ENCODE assay signal across 16 cellular contexts in genomic region chr2:105110295-105110829, GRCh38.
DNase-seq lines count a peak whose midpoint lies in the region; ATAC-seq and TF ChIP-seq lines count a peak whose summit lies in the region.
"Had no signal": no experiment of that assay in that cellular context is flagged by ENCODE, and none has a peak within 500 bp of the region (broad histone marks: within the 10 kb centered on the region; RNA-seq: fewer than 3 reads in every experiment).

No MANE protein-coding gene starts in this region.

- H2BK5ac ChIP-seq in mesenchymal stem cell (ENCODE audit: low read depth, low read length, poor library complexity, severe bottlenecking): no peak overlapping the region

- TF ChIP-seq CTCF in spleen (IDR thresholded peaks at IDR 0.05 in 8 of 11, conservative IDR thresholded peaks at IDR 0.05 in 3 of 11) (no peak), SK-N-SH (IDR thresholded peaks at IDR 0.05) (no peak)

- H3K36me3 Mint-ChIP-seq in T-helper 17 cell (ENCODE audit: low read depth): peaks cover 2% of the 10 kb centered on the region
- no peaks in the 10 kb centered on the region for H3K36me3 Mint-ChIP-seq in activated CD4-positive, alpha-beta T cell treated with anti-CD3 and anti-CD28 coated beads, Interleukin-2, amount 10 ng/mL, durations not matched to agents 24 days and 14 days (ENCODE audit: low read depth)

- H3K23ac ChIP-seq in mesenchymal stem cell (ENCODE audit: low read length in 2 of 2): no peak overlapping the region

- H3K9me2 ChIP-seq in SK-N-SH: no peaks in the 10 kb centered on the region

- H3K27me3 ChIP-seq in spleen (replicated peaks in 1 of 7) (no peaks in the 10 kb centered on the region), mesenchymal stem cell (ENCODE audit: control insufficient read depth in 1 of 2, insufficient read depth in 1 of 2, low read length in 2 of 2) (no peaks in the 10 kb centered on the region), SK-N-SH (ENCODE audit: insufficient read depth) (no peaks in the 10 kb centered on the region)
- H3K27me3 ChIP-seq: BLaER1 treated with 17β-estradiol and CSF1 and Interleukin-3, amounts not matched to agents 10 nM and 100 nM had no signal

- H3K9me3 Mint-ChIP-seq in activated CD4-positive, alpha-beta T cell treated with anti-CD3 and anti-CD28 coated beads, Interleukin-2, amount 10 ng/mL, durations not matched to agents 24 days and 14 days: no peaks in the 10 kb centered on the region
- H3K9me3 Mint-ChIP-seq: CD4-positive, CD25-positive, alpha-beta regulatory T cell had no signal

- POLR2A ChIA-PET in SK-N-SH (lab: Yijun Ruan, JAX): no interaction called here

- H3K9ac ChIP-seq in mesenchymal stem cell (ENCODE audit: low read length): no peak overlapping the region
- no peak overlapping the region for H3K9ac ChIP-seq in SK-N-SH
- H3K9ac ChIP-seq: BLaER1 treated with 17β-estradiol and CSF1 and Interleukin-3, amounts not matched to agents 10 nM and 100 nM had no signal

- peaks cover 4% of the 10 kb centered on the region for H3F3A ChIP-seq in SK-N-SH (replicated peaks; ENCODE audit: insufficient read depth)

- H3K4me1 ChIP-seq in spleen: peaks cover 0 to 7% (median 0%) of the 10 kb centered on the region in 6 donors
- H3K4me1 ChIP-seq in mesenchymal stem cell (ENCODE audit: control insufficient read depth, insufficient read depth, low read depth, low read length): no peaks in the 10 kb centered on the region
- H3K4me1 ChIP-seq in SK-N-SH (ENCODE audit: control insufficient read depth in 1 of 2, insufficient read depth in 2 of 2, low read depth in 1 of 2, low read length in 1 of 2): no peaks in the 10 kb centered on the region

- H3K79me2 ChIP-seq in SK-N-SH (ENCODE audit: insufficient read depth): no peaks in the 10 kb centered on the region

- no peaks in the 10 kb centered on the region for H4K20me1 ChIP-seq in SK-N-SH (ENCODE audit: insufficient read depth)

- no peak overlapping the region for H3K14ac ChIP-seq in mesenchymal stem cell (ENCODE audit: low read length in 2 of 2)

- no peak overlapping the region for H2BK120ac ChIP-seq in mesenchymal stem cell (ENCODE audit: low read depth, low read length)

- H3K4me3 ChIP-seq in spleen (no peak overlapping the region), mesenchymal stem cell (ENCODE audit: insufficient read depth in 1 of 2, low read depth in 1 of 2, low read length in 2 of 2) (no peak overlapping the region), SK-N-SH (ENCODE audit: low read depth in 2 of 2, low read length in 1 of 2) (no peak overlapping the region)
- H3K4me3 ChIP-seq: BLaER1 treated with 17β-estradiol and CSF1 and Interleukin-3, amounts not matched to agents 10 nM and 100 nM had no signal

- H3K4me1 Mint-ChIP-seq in T-helper 17 cell: peaks cover 9% of the 10 kb centered on the region
- H3K4me1 Mint-ChIP-seq in activated CD4-positive, alpha-beta T cell treated with anti-CD3 and anti-CD28 coated beads, Interleukin-2, amount 10 ng/mL, durations not matched to agents 24 days and 14 days: no peaks in the 10 kb centered on the region

- ATAC-seq in GM18868 (IDR thresholded peaks at IDR 0.05; ENCODE audit: unreplicated experiment): peak; percentile 40
- ATAC-seq in HG02885 (IDR thresholded peaks at IDR 0.05; ENCODE audit: poor library complexity, unreplicated experiment): peak; percentile 47
- no peak for ATAC-seq in T-helper 17 cell
- ATAC-seq in HG03521 (IDR thresholded peaks at IDR 0.05; ENCODE audit: unreplicated experiment): no peak
- ATAC-seq: HCT116 had no signal

- intact Hi-C loops in spleen (cut with DNase I; ENCODE audit: low total_unique reads): loop anchor here (10.0 kb wide), 1 partner anchor 184 kb away; no protein-coding TSS in a partner anchor
- intact Hi-C loops in activated CD4-positive, alpha-beta T cell treated with anti-CD3 and anti-CD28 coated beads, Interleukin-2, amount 10 ng/mL, durations not matched to agents 24 days and 14 days (cut with micrococcal nuclease): no loop called here

- no peak overlapping the region for H2BK15ac ChIP-seq in mesenchymal stem cell (ENCODE audit: low read depth, poor library complexity, severe bottlenecking)

- H2AK5ac ChIP-seq in mesenchymal stem cell (ENCODE audit: low read length, severe bottlenecking): no peak overlapping the region

- no peak for TF ChIP-seq RAD21 in SK-N-SH (IDR thresholded peaks at IDR 0.05; ENCODE audit: low read length)

- H2AFZ ChIP-seq in mesenchymal stem cell (ENCODE audit: low read depth, low read length) (no peak overlapping the region), SK-N-SH (ENCODE audit: low read depth) (no peak overlapping the region)

- no peak for TF ChIP-seq POLR2A in spleen (IDR thresholded peaks at IDR 0.05)

- H3K4me3 Mint-ChIP-seq in T-helper 17 cell: no peak overlapping the region
- no peak overlapping the region for H3K4me3 Mint-ChIP-seq in activated CD4-positive, alpha-beta T cell treated with anti-CD3 and anti-CD28 coated beads, Interleukin-2, amount 10 ng/mL, durations not matched to agents 24 days and 14 days

- peak overlapping the region; percentile 34 for H3K27ac Mint-ChIP-seq in T-helper 17 cell
- no peak overlapping the region for H3K27ac Mint-ChIP-seq in activated CD4-positive, alpha-beta T cell treated with anti-CD3 and anti-CD28 coated beads, Interleukin-2, amount 10 ng/mL, durations not matched to agents 24 days and 14 days

- no peaks in the 10 kb centered on the region for H3K79me1 ChIP-seq in mesenchymal stem cell (replicated peaks; ENCODE audit: low read length, poor library complexity, severe bottlenecking)

- no peak overlapping the region for H4K8ac ChIP-seq in mesenchymal stem cell (ENCODE audit: low read length)

- H3K9me3 ChIP-seq in T-helper 17 cell (ENCODE audit: control insufficient read depth, low read length, poor library complexity, severe bottlenecking) (no peaks in the 10 kb centered on the region), spleen (no peaks in the 10 kb centered on the region), mesenchymal stem cell (ENCODE audit: control insufficient read depth, low read length) (no peaks in the 10 kb centered on the region), SK-N-SH (no peaks in the 10 kb centered on the region)
- H3K9me3 ChIP-seq: BLaER1 treated with 17β-estradiol and CSF1 and Interleukin-3, amounts not matched to agents 10 nM and 100 nM had no signal

- CTCF ChIA-PET in SK-N-SH (lab: Yijun Ruan, JAX): interaction anchor here (18.8 kb wide), 1 partner anchor 129 kb away, joined by 459 read pairs; the partner anchor contains the start of gene GPR45

- H3K27me3 Mint-ChIP-seq in T-helper 17 cell: no peaks in the 10 kb centered on the region
- no peaks in the 10 kb centered on the region for H3K27me3 Mint-ChIP-seq in activated CD4-positive, alpha-beta T cell treated with anti-CD3 and anti-CD28 coated beads, Interleukin-2, amount 10 ng/mL, durations not matched to agents 24 days and 14 days
- H3K27me3 Mint-ChIP-seq: CD4-positive, CD25-positive, alpha-beta regulatory T cell had no signal

- no peak overlapping the region for H3K18ac ChIP-seq in mesenchymal stem cell (ENCODE audit: low read depth in 1 of 2, low read length in 2 of 2)

- DNase-seq in T-helper 17 cell (no peak), spleen (peak; percentile 36), mesenchymal stem cell (no peak), SK-N-SH (no peak)
- DNase-seq in activated CD4-positive, alpha-beta T cell treated with anti-CD3 and anti-CD28 coated beads, Interleukin-2, amount 10 ng/mL, durations not matched to agents 24 days and 14 days: no peak
- DNase-seq: ACHN; Calu3; CD4-positive, CD25-positive, alpha-beta regulatory T cell; DMS 273 treated with DMSO at 0.1 percent for 48 hours; IMR-90; KBM-7 had no signal

- H4K91ac ChIP-seq in mesenchymal stem cell (ENCODE audit: low read length): no peak overlapping the region

- no peak overlapping the region for H3K4ac ChIP-seq in mesenchymal stem cell (ENCODE audit: low read depth in 1 of 2, low read length in 2 of 2)

- WGBS in spleen, 5 donors: 78 to 82% (median 81%) methylated on average over 3 to 5 of the region's 5 CpGs
- WGBS in mesenchymal stem cell: no CpG with 5 or more reads among the region's 5 CpGs
- 74% methylated on average over 3 of the region's 5 CpGs for WGBS in SK-N-SH (ENCODE audit: low lambda C conversion rate)

- H2BK12ac ChIP-seq in mesenchymal stem cell (ENCODE audit: low read length in 2 of 2): no peak overlapping the region

- peaks cover 0 to 15% (median 0%) of the 10 kb centered on the region in 6 donors for H3K36me3 ChIP-seq in spleen
- H3K36me3 ChIP-seq in mesenchymal stem cell (ENCODE audit: control insufficient read depth in 1 of 2, insufficient read depth in 2 of 2, low read depth in 1 of 2, low read length in 2 of 2): peaks cover 0 to 4% of the 10 kb centered on the region in 2 experiments
- H3K36me3 ChIP-seq in SK-N-SH (replicated peaks in 1 of 2; ENCODE audit: control insufficient read depth in 1 of 2, insufficient read depth in 2 of 2, low read length in 1 of 2): no peaks in the 10 kb centered on the region

- TF ChIP-seq EP300 in SK-N-SH (IDR thresholded peaks at IDR 0.05; ENCODE audit: borderline replicate concordance in 1 of 2, low read depth in 1 of 2, low read length in 1 of 2): no peak

- H3K27ac ChIP-seq in spleen (no peak overlapping the region), mesenchymal stem cell (ENCODE audit: low read length, poor library complexity, severe bottlenecking) (no peak overlapping the region), SK-N-SH (ENCODE audit: low read depth in 2 of 2, low read length in 1 of 2) (no peak overlapping the region)
- H3K27ac ChIP-seq: BLaER1 treated with 17β-estradiol and CSF1 and Interleukin-3, amounts not matched to agents 10 nM and 100 nM had no signal

- no peak overlapping the region for H3K4me2 ChIP-seq in mesenchymal stem cell (ENCODE audit: low read length, poor library complexity, severe bottlenecking)
- H3K4me2 ChIP-seq in SK-N-SH: no peak overlapping the region
- H3K4me2 ChIP-seq: BLaER1 treated with 17β-estradiol and CSF1 and Interleukin-3, amounts not matched to agents 10 nM and 100 nM had no signal

TF ChIP-seq in SK-N-SH, 30 proteins besides CTCF, POLR2A, EP300 and RAD21 (continues in another document):
- TF ChIP-seq ZBTB33 (IDR thresholded peaks at IDR 0.05; ENCODE audit: borderline replicate concordance, low read depth): no peak
- no peak for TF ChIP-seq RXRA (IDR thresholded peaks at IDR 0.05; ENCODE audit: borderline replicate concordance, low read depth)
- TF ChIP-seq JUND (IDR thresholded peaks at IDR 0.05): no peak

Comparison
In these comparisons a context has a peak if more than half of its experiments do, and no peak if none do; other contexts are left out.
1. ATAC-seq: peak in GM18868 (single experiment) and HG02885 (single experiment); none in T-helper 17 cell (single experiment) and HG03521 (single experiment).